ENCODE assay signal across 8 cellular contexts in the genomic region with DNA sequence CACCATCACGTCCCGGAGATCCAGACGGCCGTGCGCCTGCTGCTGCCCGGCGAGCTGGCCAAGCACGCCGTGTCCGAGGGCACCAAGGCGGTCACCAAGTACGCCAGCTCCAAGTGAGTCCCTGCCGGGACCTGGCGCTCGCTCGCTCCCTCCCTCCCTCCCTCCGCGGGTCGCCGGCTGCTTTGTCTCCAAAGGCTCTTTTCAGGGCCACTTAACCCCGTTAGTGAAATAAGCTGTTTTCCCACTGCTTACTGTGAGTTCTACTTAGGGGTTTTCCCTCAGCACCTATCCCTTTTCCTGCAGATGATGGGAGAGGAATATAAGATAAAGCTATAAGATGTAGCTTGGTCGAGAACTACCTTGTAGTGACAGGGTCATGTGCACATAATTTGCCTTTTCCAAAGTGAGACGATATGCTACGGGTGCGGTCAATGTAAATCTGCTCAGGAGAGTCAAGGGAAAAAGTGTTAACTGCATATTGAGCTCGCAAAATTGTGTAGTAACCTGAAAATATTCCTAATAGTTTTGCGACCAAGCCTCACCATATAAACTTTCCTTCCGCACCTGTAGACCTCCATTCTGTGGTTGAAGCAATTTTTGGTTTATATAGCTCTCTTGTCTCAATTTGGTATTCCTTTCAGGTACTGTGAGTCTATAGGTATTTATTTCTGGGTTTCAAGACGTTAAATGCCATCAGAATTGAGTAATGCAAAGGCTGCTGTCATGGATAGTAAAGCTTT. TPM values are rescaled to one million over a fixed set of nuclear protein-coding genes. Genes with fewer than 3 reads are reported as not detected.
DNase-seq lines count a peak whose midpoint lies in the region; ATAC-seq and TF ChIP-seq lines count a peak whose summit lies in the region.

No MANE protein-coding gene starts in this region.

- in situ Hi-C loops in ACHN (cut with HindIII; ENCODE audit: low pct_ligation_motif_present, low pct_unique_long_range_greater_than_20kb, low sequenced_read_pairs): no loop called here

- no peaks in the 10 kb centered on the region for H3K27me3 ChIP-seq in prostate gland (replicated peaks; ENCODE audit: insufficient read depth)

- H3K4me3 ChIP-seq in fibroblast of pulmonary artery (replicated peaks; ENCODE audit: low read depth, low read length): peak overlapping the region; percentile 84
- H3K4me3 ChIP-seq in prostate gland: peak overlapping the region; percentile 32 to 46

- no peaks in the 10 kb centered on the region for H3K9me3 ChIP-seq in T-helper 17 cell (ENCODE audit: control insufficient read depth, low read length, poor library complexity, severe bottlenecking)
- no peaks in the 10 kb centered on the region for H3K9me3 ChIP-seq in prostate gland

- H3K36me3 ChIP-seq in prostate gland: no peaks in the 10 kb centered on the region

- TF ChIP-seq CTCF in fibroblast of pulmonary artery (IDR thresholded peaks at IDR 0.05; ENCODE audit: low read length, missing control alignments) (no peak), prostate gland (IDR thresholded peaks at IDR 0.05) (no peak)

- no peaks in the 10 kb centered on the region for H3K27me3 Mint-ChIP-seq in T-helper 17 cell

- H3K36me3 Mint-ChIP-seq in T-helper 17 cell (ENCODE audit: low read depth): peaks cover 3% of the 10 kb centered on the region

- peaks cover 3% of the 10 kb centered on the region for H3K4me1 ChIP-seq in prostate gland (replicated peaks)

- peaks cover 32% of the 10 kb centered on the region for H3K4me1 Mint-ChIP-seq in T-helper 17 cell

- intact Hi-C loops in prostate gland (cut with DNase I): no loop called here

- peak overlapping the region; percentile 92 for H3K27ac Mint-ChIP-seq in T-helper 17 cell

- no peak for TF ChIP-seq POLR2A in prostate gland (IDR thresholded peaks at IDR 0.05)

- peak overlapping the region; percentile 72 to 87 for H3K27ac ChIP-seq in prostate gland

- peak overlapping the region; percentile 91 for H3K4me3 Mint-ChIP-seq in T-helper 17 cell

- DNase-seq in H4 (ENCODE audit: low spot score) (peak; percentile 1), T-helper 17 cell (no peak), fibroblast of pulmonary artery (ENCODE audit: low read depth) (no peak), prostate gland (ENCODE audit: low spot score) (peak; percentile 4), COLO668 (lab: John Stamatoyannopoulos, UW; ENCODE audit: unreplicated experiment) (no peak), ACHN (no peak), DMS79 (lab: John Stamatoyannopoulos, UW) (no peak)

- 1% methylated on average over 18 of the region's 29 CpGs for WGBS in prostate gland

- no peak for ATAC-seq in T-helper 17 cell
- ATAC-seq in GM21619 (IDR thresholded peaks at IDR 0.05; ENCODE audit: unreplicated experiment): no peak

RNA-seq across cellular contexts. Expression of gene BOLA1, which starts 55.9 kb away (rescaled TPM):
- total RNA-seq in H4 (2014; rRNA removed; shearing (Covaris generic)): 2.9 and 3.0 TPM in 2 replicates
- 1 to 10 TPM; 5.3 to 7.2 TPM for total RNA-seq in T-helper 17 cell
- 10 to 100 TPM; 37.8 to 40.6 TPM for total RNA-seq in prostate gland

Comparison
In these comparisons a context has a peak if more than half of its experiments do, and no peak if none do; other contexts are left out.
1. DNase-seq: peak in H4 (single experiment) and prostate gland (single experiment); none in T-helper 17 cell (0 of 3), fibroblast of pulmonary artery (single experiment), COLO668 (single experiment), ACHN (single experiment) and DMS79 (single experiment).